29 cellular contexts compared by ENCODE assay signal in the genomic region with DNA sequence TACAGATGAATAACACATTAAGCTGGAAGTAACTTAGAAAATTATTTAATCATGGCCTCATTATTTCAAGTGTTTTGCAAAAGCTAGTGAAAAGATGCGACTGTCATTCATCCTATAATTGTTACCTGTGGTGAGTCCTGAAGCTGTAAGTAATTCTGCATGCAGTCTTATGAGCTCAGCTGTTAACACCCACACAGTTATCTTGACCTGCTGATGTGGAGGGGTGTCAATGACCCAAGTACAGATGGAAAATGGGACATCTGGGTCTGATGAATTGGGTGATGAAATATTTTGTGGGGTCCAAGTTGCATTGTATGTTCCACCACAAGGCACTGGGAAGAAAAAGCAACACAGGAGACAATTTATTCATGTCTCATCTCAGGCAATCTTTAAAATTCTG.
"Had no signal": no experiment of that assay in that cellular context is flagged by ENCODE, and none has a peak within 500 bp of the region (broad histone marks: within the 10 kb centered on the region; RNA-seq: fewer than 3 reads in every experiment).

No MANE protein-coding gene starts in this region.

- H3K4me3 Mint-ChIP-seq: stimulated activated effector memory CD8-positive, alpha-beta T cell treated with anti-CD3 and anti-CD28 coated beads, Interleukin-12 subunit alpha, Interleukin-12 subunit beta, amount 100 ng/mL, for 72 hours; stimulated activated memory B cell treated with anti-CD40 and anti-IgM and Interleukin-4, amounts not matched to agents 10 μg/mL and 1 μg/mL and 100 μg/mL, for 72 hours; stimulated activated naive B cell treated with anti-CD40 and anti-IgM and Interleukin-4, amounts not matched to agents 10 μg/mL and 1 μg/mL and 100 μg/mL, for 72 hours; stimulated activated naive CD8-positive, alpha-beta T cell treated with anti-CD3 and anti-CD28 coated beads, Interleukin-15, amount 100 ng/mL, for 72 hours; stimulated activated naive CD8-positive, alpha-beta T cell treated with anti-CD3 and anti-CD28 coated beads, Interleukin-15, Interleukin-2, amounts not matched to agents 100 ng/mL and 50 ng/mL, for 24 hours; type B pancreatic cell had no signal

- H3K4me3 ChIP-seq: stomach, suprapubic skin, testis, thoracic aorta, thyroid gland, tibial artery, tibial nerve, transverse colon, upper lobe of left lung, upper lobe of right lung, uterus, vagina had no signal

- H3K9me3 ChIP-seq: stomach, suprapubic skin, testis, thoracic aorta, thyroid gland, tibial artery, tibial nerve, transverse colon, upper lobe of left lung, upper lobe of right lung, uterus, vagina had no signal

- H3K27ac ChIP-seq: stomach, suprapubic skin, testis, thoracic aorta, thyroid gland, tibial artery, tibial nerve, transverse colon, upper lobe of left lung, upper lobe of right lung, uterus, vagina had no signal

- H3K36me3 Mint-ChIP-seq: stimulated activated effector memory CD8-positive, alpha-beta T cell treated with anti-CD3 and anti-CD28 coated beads, Interleukin-12 subunit alpha, Interleukin-12 subunit beta, amount 100 ng/mL, for 72 hours; stimulated activated naive B cell treated with anti-CD40 and anti-IgM and Interleukin-4, amounts not matched to agents 10 μg/mL and 1 μg/mL and 100 μg/mL, for 72 hours; type B pancreatic cell had no signal

- DNase-seq: stimulated activated CD4-positive, alpha-beta T cell treated with anti-CD3 and anti-CD28 coated beads, Interleukin-2, amount 100 ng/mL, for 48 hours; stimulated activated CD4-positive, alpha-beta T cell treated with anti-CD3 and anti-CD28 coated beads, Interleukin-4, amount 100 ng/mL, for 1 hour; stimulated activated CD4-positive, alpha-beta T cell treated with anti-CD3 and anti-CD28 coated beads, Interleukin-4, amount 100 ng/mL, for 24 hours; stimulated activated CD4-positive, alpha-beta T cell treated with anti-CD3 and anti-CD28 coated beads, Interleukin-4, amount 100 ng/mL, for 4 hours; stimulated activated CD8-positive, alpha-beta memory T cell treated with anti-CD3 and anti-CD28 coated beads, Interleukin-4, amount 100 ng/mL, for 48 hours; stimulated activated naive B cell treated with anti-CD40 and anti-IgM and Interleukin-4, amounts not matched to agents 10 μg/mL and 1 μg/mL and 100 μg/mL, for 72 hours; stimulated activated naive CD4-positive, alpha-beta T cell; stimulated activated naive CD4-positive, alpha-beta T cell treated with Interleukin-2 at 50 U/mL for 16 hours; stimulated activated naive CD8-positive, alpha-beta T cell treated with anti-CD3 and anti-CD28 coated beads, Interleukin-15, amount 100 ng/mL, for 72 hours; stimulated activated naive CD8-positive, alpha-beta T cell treated with anti-CD3 and anti-CD28 coated beads, Interleukin-15, Interleukin-2, amounts not matched to agents 100 U/mL and 50 U/mL, for 24 hours; stomach; substantia nigra; testis; thyroid gland; tibial artery; transverse colon; trophoblast cell; upper lobe of left lung; upper lobe of right lung; uterus had no signal

- H3K27ac Mint-ChIP-seq: stimulated activated effector memory CD8-positive, alpha-beta T cell treated with anti-CD3 and anti-CD28 coated beads, Interleukin-12 subunit alpha, Interleukin-12 subunit beta, amount 100 ng/mL, for 72 hours; stimulated activated memory B cell treated with anti-CD40 and anti-IgM and Interleukin-4, amounts not matched to agents 10 μg/mL and 1 μg/mL and 100 μg/mL, for 72 hours; stimulated activated naive B cell treated with anti-CD40 and anti-IgM and Interleukin-4, amounts not matched to agents 10 μg/mL and 1 μg/mL and 100 μg/mL, for 72 hours; stimulated activated naive CD8-positive, alpha-beta T cell treated with anti-CD3 and anti-CD28 coated beads, Interleukin-15, amount 100 ng/mL, for 72 hours; stimulated activated naive CD8-positive, alpha-beta T cell treated with anti-CD3 and anti-CD28 coated beads, Interleukin-15, Interleukin-2, amounts not matched to agents 100 ng/mL and 50 ng/mL, for 24 hours; type B pancreatic cell had no signal

- FAIRE-seq: urothelium cell line had no signal

- H3K27me3 ChIP-seq: stomach, suprapubic skin, testis, thyroid gland, tibial nerve, transverse colon, upper lobe of left lung, upper lobe of right lung, uterus, vagina had no signal

- ATAC-seq: stimulated activated effector memory CD8-positive, alpha-beta T cell treated with anti-CD3 and anti-CD28 coated beads, Interleukin-12 subunit alpha, Interleukin-12 subunit beta, amount 100 ng/mL, for 72 hours; stimulated activated memory B cell treated with anti-CD40 and anti-IgM and Interleukin-4, amounts not matched to agents 10 μg/mL and 1 μg/mL and 100 μg/mL, for 72 hours; stimulated activated naive B cell treated with anti-CD40 and anti-IgM and Interleukin-4, amounts not matched to agents 10 μg/mL and 1 μg/mL and 100 μg/mL, for 72 hours; stimulated activated naive CD8-positive, alpha-beta T cell treated with anti-CD3 and anti-CD28 coated beads, Interleukin-15, amount 100 ng/mL, for 72 hours; stimulated activated naive CD8-positive, alpha-beta T cell treated with anti-CD3 and anti-CD28 coated beads, Interleukin-15, Interleukin-2, amounts not matched to agents 100 U/mL and 50 U/mL, for 24 hours; upper lobe of right lung had no signal

- H3K4me1 ChIP-seq: testis, thyroid gland, tibial artery, tibial nerve, upper lobe of right lung, uterus, vagina had no signal

- H3K27me3 Mint-ChIP-seq: stimulated activated memory B cell treated with anti-CD40 and anti-IgM and Interleukin-4, amounts not matched to agents 10 μg/mL and 1 μg/mL and 100 μg/mL, for 72 hours; stimulated activated naive CD8-positive, alpha-beta T cell treated with anti-CD3 and anti-CD28 coated beads, Interleukin-15, Interleukin-2, amounts not matched to agents 100 ng/mL and 50 ng/mL, for 24 hours had no signal

- H3K36me3 ChIP-seq: stomach, suprapubic skin, thoracic aorta, thyroid gland, tibial artery, tibial nerve, transverse colon, upper lobe of left lung, upper lobe of right lung, uterus, vagina had no signal
